1 cellular context compared by ENCODE assay signal in the genomic region with DNA sequence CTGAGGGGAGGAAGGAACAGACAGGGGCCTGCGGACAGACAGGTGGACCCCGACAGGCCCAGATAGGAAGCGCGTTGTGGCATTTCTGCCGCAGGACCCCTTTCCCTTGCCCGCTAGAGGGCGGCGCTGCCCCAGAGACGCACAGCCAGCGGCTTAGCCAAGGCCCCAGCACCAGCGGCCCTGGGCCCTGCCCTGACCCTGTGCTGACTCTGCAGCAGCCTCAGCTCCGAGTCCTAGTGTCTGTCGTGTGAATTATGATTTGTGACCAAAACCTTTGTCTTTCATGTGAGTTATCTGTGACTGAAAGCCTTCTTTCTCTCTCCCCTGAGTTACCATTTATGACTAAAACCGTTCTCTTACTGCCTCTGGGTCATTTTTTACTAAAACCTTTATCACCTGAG.
TF ChIP-seq lines count a peak whose summit lies in the region.

No MANE protein-coding gene starts in this region.

TF ChIP-seq in HEK293, 187 proteins besides CTCF, POLR2A, EP300 and RAD21 (continued from another document):
- TF ChIP-seq ZNF660 (tag by site-specific recombination; IDR thresholded peaks at IDR 0.05), result 0 out of 2 replicates have a peak, but pooled peaks have one; percentile 30
- peak; percentile 83; the same call in 1 of the 2 replicates for TF ChIP-seq ZNF2 (tag by site-specific recombination; IDR thresholded peaks at IDR 0.05)
- TF ChIP-seq ZNF48 (tag by site-specific recombination; IDR thresholded peaks at IDR 0.05), result no peak
- TF ChIP-seq ZNF175 (tag by site-specific recombination; IDR thresholded peaks at IDR 0.05), result no peak
- no peak for TF ChIP-seq PRDM1 (tag by site-specific recombination; IDR thresholded peaks at IDR 0.05)
- TF ChIP-seq ZNF391 (tag by site-specific recombination; IDR thresholded peaks at IDR 0.05; ENCODE audit: borderline replicate concordance, low read depth), result peak; percentile 64; the same call in 1 of the 2 replicates
- TF ChIP-seq ZFP69B (tag by site-specific recombination; IDR thresholded peaks at IDR 0.05), result peak; percentile 87
- TF ChIP-seq ZNF664 (tag by site-specific recombination; IDR thresholded peaks at IDR 0.05), result no peak
- no peak for TF ChIP-seq MYNN (tag by site-specific recombination; IDR thresholded peaks at IDR 0.05; ENCODE audit: borderline replicate concordance)
- TF ChIP-seq ZFHX2 (tag by site-specific recombination; conservative IDR thresholded peaks at IDR 0.05), result no peak
- no peak for TF ChIP-seq TRIM28 (IDR thresholded peaks at IDR 0.05; ENCODE audit: borderline replicate concordance, low read length)
- no peak for TF ChIP-seq KLF1 (tag by site-specific recombination; IDR thresholded peaks at IDR 0.05)
- TF ChIP-seq ZNF530 (tag by site-specific recombination; IDR thresholded peaks at IDR 0.05; ENCODE audit: low read depth), result no peak
- no peak for TF ChIP-seq HOXA7 (CRISPR knock-in tag; IDR thresholded peaks at IDR 0.05; ENCODE audit: borderline replicate concordance)
- peak; percentile 87 for TF ChIP-seq ZSCAN30 (tag by site-specific recombination; IDR thresholded peaks at IDR 0.05)
- TF ChIP-seq ZNF654 (tag by site-specific recombination; IDR thresholded peaks at IDR 0.05; ENCODE audit: low read depth), result peak; percentile 89
- TF ChIP-seq ZNF600 (tag by site-specific recombination; IDR thresholded peaks at IDR 0.05), result peak; percentile 50; the same call in 1 of the 2 replicates
TF ChIP-seq in HEK293: peak in this region for 16.
